ENCODE assay signal across 1 cellular context in the genomic region with DNA sequence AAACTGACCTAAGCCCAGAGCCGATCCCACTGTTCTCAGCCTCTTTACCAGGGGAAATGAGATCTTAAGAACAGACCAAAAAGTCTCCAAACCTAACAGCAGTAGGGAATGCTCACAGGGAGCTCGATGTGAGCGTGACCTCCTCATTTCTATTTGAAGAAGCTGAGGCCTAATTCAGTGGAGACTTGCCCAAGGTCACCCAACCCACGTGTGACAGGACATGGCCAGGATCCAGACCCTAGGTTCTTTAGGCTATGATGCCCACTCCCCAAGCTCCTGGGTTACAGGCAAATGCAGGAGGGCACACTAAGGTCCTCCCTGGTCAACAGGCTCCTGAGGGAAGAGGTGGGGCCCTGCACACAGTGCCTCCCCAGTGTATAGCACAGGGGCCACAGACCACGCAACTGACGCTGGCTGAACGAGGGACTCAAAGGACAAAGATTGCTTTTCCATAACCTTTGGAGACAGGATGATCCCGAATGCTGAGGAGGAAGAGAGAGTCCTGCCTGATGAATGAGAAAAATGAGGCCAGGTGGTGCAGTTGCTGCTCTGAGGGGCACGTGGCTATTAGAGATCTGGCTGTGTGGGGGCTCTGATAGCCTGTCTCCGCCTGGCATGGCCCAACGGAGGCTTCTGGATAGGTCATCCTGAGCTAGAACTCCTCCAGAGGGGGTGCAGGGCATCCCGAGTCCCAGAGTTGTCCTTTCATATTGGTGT.
TF ChIP-seq lines count a peak whose summit lies in the region.

No MANE protein-coding gene starts in this region.

TF ChIP-seq in IMR-90, 13 proteins besides CTCF, POLR2A, EP300 and RAD21:
- TF ChIP-seq SMC3 (IDR thresholded peaks at IDR 0.05; ENCODE audit: low read depth, low read length) (no peak), RCOR1 (IDR thresholded peaks at IDR 0.05; ENCODE audit: insufficient replicate concordance, low read length) (no peak), CHD1 (IDR thresholded peaks at IDR 0.05; ENCODE audit: low read depth, low read length) (no peak), FOS (IDR thresholded peaks at IDR 0.05; ENCODE audit: low read depth, low read length) (no peak), MXI1 (IDR thresholded peaks at IDR 0.05; ENCODE audit: borderline replicate concordance, low read depth, low read length) (no peak), MAZ (IDR thresholded peaks at IDR 0.05; ENCODE audit: borderline replicate concordance, low read depth, low read length) (no peak), ELK1 (IDR thresholded peaks at IDR 0.05; ENCODE audit: borderline replicate concordance, low read depth, low read length) (no peak), CEBPB (IDR thresholded peaks at IDR 0.05; ENCODE audit: low read depth, low read length) (no peak), NFE2L2 (IDR thresholded peaks at IDR 0.05; ENCODE audit: low read depth, low read length) (no peak), MAFK (IDR thresholded peaks at IDR 0.05; ENCODE audit: low read depth, low read length) (no peak), RFX5 (IDR thresholded peaks at IDR 0.05; ENCODE audit: low read depth, low read length) (no peak), USF2 (IDR thresholded peaks at IDR 0.05; ENCODE audit: low read depth, low read length) (no peak), BHLHE40 (IDR thresholded peaks at IDR 0.05; ENCODE audit: low read depth, low read length) (no peak)
